9 cellular contexts compared by ENCODE assay signal in genomic region chr7:105877736-105878135, GRCh38. TPM values are rescaled to one million over a fixed set of nuclear protein-coding genes. Genes with fewer than 3 reads are reported as not detected.
DNase-seq lines count a peak whose midpoint lies in the region; TF ChIP-seq lines count a peak whose summit lies in the region.
"Had no signal": no experiment of that assay in that cellular context is flagged by ENCODE, and none has a peak within 500 bp of the region (broad histone marks: within the 10 kb centered on the region; RNA-seq: fewer than 3 reads in every experiment).

No MANE protein-coding gene starts in this region.

- TF ChIP-seq POLR2A in prostate gland (IDR thresholded peaks at IDR 0.05): no peak

- peak overlapping the region; percentile 78 for H3K9ac ChIP-seq in SK-N-MC (ENCODE audit: insufficient read length)

- 75% methylated on average over 10 of the region's 10 CpGs for WGBS in prostate gland

- no peak overlapping the region for H3K27ac ChIP-seq in SK-N-MC
- peak overlapping the region in 1 of 2 donors; percentile 23 for H3K27ac ChIP-seq in prostate gland

- peaks cover 6% of the 10 kb centered on the region; the same call in 1 of the 2 replicates for H3K36me3 ChIP-seq in SK-N-MC (ENCODE audit: insufficient read depth, low read length)
- no peaks in the 10 kb centered on the region for H3K36me3 ChIP-seq in prostate gland

- H3K27me3 ChIP-seq in prostate gland (replicated peaks; ENCODE audit: insufficient read depth): no peaks in the 10 kb centered on the region

- no peak for TF ChIP-seq CTCF in prostate gland (IDR thresholded peaks at IDR 0.05)

- DNase-seq in ELR (ENCODE audit: low read depth): peak; percentile 8
- DNase-seq in SK-N-MC (ENCODE audit: low read depth, low spot score): no peak
- peak; percentile 41 for DNase-seq in fibroblast of peridontal ligament (ENCODE audit: extremely low read depth)
- no peak for DNase-seq in prostate gland (ENCODE audit: low spot score)
- no peak for DNase-seq in central memory CD4-positive, alpha-beta T cell
- no peak for DNase-seq in stimulated activated CD4-positive, alpha-beta T cell treated with anti-CD3 and anti-CD28 coated beads, Interleukin-4, amount 100 ng/mL, for 4 hours
- DNase-seq in SKM-1 (lab: John Stamatoyannopoulos, UW; ENCODE audit: unreplicated experiment): no peak
- DNase-seq in stimulated activated CD4-positive, alpha-beta T cell treated with anti-CD3 and anti-CD28 coated beads, Interleukin-15, amount 100 ng/mL, for 24 hours: no peak
- DNase-seq: activated effector memory CD4-positive, alpha-beta T cell treated with Interleukin-2 at 50 U/mL for 16 hours had no signal

- H3K4me1 ChIP-seq in prostate gland (replicated peaks): no peaks in the 10 kb centered on the region

- intact Hi-C loops in prostate gland (cut with DNase I): loop anchor here (2.0 to 10.0 kb wide), 4 partner anchors 83 to 223 kb away; no protein-coding TSS in a partner anchor

- peak overlapping the region; percentile 95 for H3K4me3 ChIP-seq in SK-N-MC
- H3K4me3 ChIP-seq in prostate gland: peak overlapping the region; percentile 56 to 58

- no peaks in the 10 kb centered on the region for H3K9me3 ChIP-seq in SK-N-MC (ENCODE audit: low read depth, low read length)
- H3K9me3 ChIP-seq in prostate gland: no peaks in the 10 kb centered on the region

RNA-seq across cellular contexts. Expression of gene ATXN7L1, which starts 1.3 kb away (rescaled TPM):
- total RNA-seq in prostate gland: 10 to 100 TPM; 12.6 to 28.1 TPM

Comparison
In these comparisons a context has a peak if more than half of its experiments do, and no peak if none do; other contexts are left out.
1. DNase-seq: peak in ELR (single experiment) and fibroblast of peridontal ligament (single experiment); none in SK-N-MC (single experiment), prostate gland (single experiment), central memory CD4-positive, alpha-beta T cell (single experiment), stimulated activated CD4-positive, alpha-beta T cell treated with anti-CD3 and anti-CD28 coated beads, Interleukin-4, amount 100 ng/mL, for 4 hours (0 of 2), SKM-1 (single experiment) and stimulated activated CD4-positive, alpha-beta T cell treated with anti-CD3 and anti-CD28 coated beads, Interleukin-15, amount 100 ng/mL, for 24 hours (single experiment).